ENCODE assay signal across 8 cellular contexts in the genomic region with DNA sequence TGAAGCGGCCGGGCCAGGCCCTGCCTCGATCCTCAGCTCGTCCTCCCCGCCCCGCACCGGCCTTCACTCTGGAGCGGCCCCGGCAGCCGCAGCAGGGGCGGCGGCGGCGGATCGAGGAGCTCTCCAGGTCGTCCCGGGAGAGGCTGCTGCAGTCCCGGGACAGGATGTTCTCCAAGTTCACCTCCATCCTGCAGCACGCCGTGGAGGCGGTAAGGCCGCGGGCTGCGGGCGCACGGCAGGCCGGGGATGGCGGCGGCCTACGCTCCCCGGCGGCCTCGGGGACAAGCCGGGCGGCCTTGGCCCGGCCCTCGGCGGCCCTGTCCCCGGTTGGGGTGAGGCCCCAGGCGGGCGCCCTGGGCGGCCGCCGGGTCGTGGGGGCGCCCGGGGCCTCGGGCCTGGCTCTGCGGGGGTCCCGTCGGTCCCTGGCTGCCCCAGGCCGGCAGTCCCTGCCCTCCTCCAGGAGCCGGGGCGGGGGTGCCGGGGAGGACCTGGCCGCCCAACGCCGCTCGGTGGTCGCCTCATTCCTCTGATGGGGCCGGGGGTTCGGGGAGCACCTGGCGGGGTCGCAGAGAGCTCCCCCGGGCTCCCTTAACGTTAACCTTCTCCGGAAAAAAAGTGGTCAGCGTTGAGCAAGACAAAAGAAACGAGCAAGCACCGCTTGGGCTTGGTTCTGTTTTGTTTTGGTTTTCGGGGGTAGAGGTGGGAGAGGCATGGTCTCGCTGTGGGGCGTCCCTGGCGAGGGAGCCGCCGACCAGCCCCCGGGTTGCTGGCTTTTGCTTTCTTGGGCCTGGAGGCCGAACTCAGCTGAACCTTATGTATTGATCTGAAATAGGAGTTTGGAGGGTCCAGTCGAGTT. TPM values are rescaled to one million over a fixed set of nuclear protein-coding genes. Genes with fewer than 3 reads are reported as not detected.
DNase-seq lines count a peak whose midpoint lies in the region; TF ChIP-seq lines count a peak whose summit lies in the region.

No MANE protein-coding gene starts in this region.

- WGBS in esophagus, 2 donors, result 0 to 1% methylated on average over 65 to 79 of the region's 79 CpGs
- 0% methylated on average over 26 of the region's 79 CpGs for WGBS in suprapubic skin

- H3K36me3 ChIP-seq in esophagus (ENCODE audit: control insufficient read depth in 2 of 2, insufficient read depth in 2 of 2, low read length in 1 of 2) (no peaks in the 10 kb centered on the region), muscle layer of duodenum (ENCODE audit: control insufficient read depth in 1 of 2, insufficient read depth in 2 of 2, low read length in 2 of 2) (peaks cover 0 to 9% of the 10 kb centered on the region in 2 donors), suprapubic skin (no peaks in the 10 kb centered on the region)

- TF ChIP-seq EP300 in suprapubic skin (IDR thresholded peaks at IDR 0.05), result no peak

- H3K9me3 ChIP-seq in esophagus (ENCODE audit: control insufficient read depth in 2 of 2, insufficient read depth in 1 of 2, low read depth in 1 of 2, low read length in 1 of 2), result no peaks in the 10 kb centered on the region
- no peaks in the 10 kb centered on the region for H3K9me3 ChIP-seq in muscle layer of duodenum (ENCODE audit: control insufficient read depth in 1 of 2, low read length in 2 of 2)
- H3K9me3 ChIP-seq in suprapubic skin, result no peaks in the 10 kb centered on the region

- H3K27ac ChIP-seq in esophagus (ENCODE audit: low read depth in 2 of 2, low read length in 1 of 2) (peak overlapping the region; percentile 95 to 99), muscle layer of duodenum (ENCODE audit: low read length) (peak overlapping the region; percentile 94), suprapubic skin (peak overlapping the region; percentile 99)

- no peak for TF ChIP-seq POLR2A in suprapubic skin (IDR thresholded peaks at IDR 0.05)

- TF ChIP-seq CTCF in suprapubic skin (IDR thresholded peaks at IDR 0.05), result no peak

- DNase-seq in NCI-H1105 treated with DMSO at 0.1 percent for 48 hours (lab: John Stamatoyannopoulos, UW) (peak; percentile 9), NCI-H1105 (lab: John Stamatoyannopoulos, UW) (no peak), HCEC 1CT (peak; percentile 35), M059J (ENCODE audit: low read depth) (peak; percentile 50), suprapubic skin (ENCODE audit: low spot score in 2 of 2) (peak; percentile 62 to 78)
- DNase-seq in activated CD8-positive, alpha-beta memory T cell treated with anti-CD3 and anti-CD28 coated beads, Interleukin-2, amount 50 U/mL, for 4 hours, result peak; percentile 35

- no peaks in the 10 kb centered on the region for H3K27me3 ChIP-seq in esophagus (ENCODE audit: control insufficient read depth in 1 of 2, insufficient read depth in 2 of 2, low read length in 2 of 2)
- no peaks in the 10 kb centered on the region for H3K27me3 ChIP-seq in muscle layer of duodenum (ENCODE audit: low read depth, low read length)
- H3K27me3 ChIP-seq in suprapubic skin, result no peaks in the 10 kb centered on the region

- H3K4me1 ChIP-seq in esophagus (ENCODE audit: control insufficient read depth in 2 of 2, insufficient read depth in 2 of 2, low read length in 1 of 2) (no peaks in the 10 kb centered on the region), muscle layer of duodenum (ENCODE audit: control insufficient read depth in 1 of 2, insufficient read depth in 2 of 2, low read length in 2 of 2) (peaks cover 10 to 23% of the 10 kb centered on the region in 2 donors), suprapubic skin (peaks cover 49% of the 10 kb centered on the region)

- H3K4me3 ChIP-seq in esophagus (ENCODE audit: low read depth in 1 of 2, low read length in 2 of 2) (peak overlapping the region; percentile 80 to 98), muscle layer of duodenum (ENCODE audit: low read depth in 1 of 2, low read length in 2 of 2) (peak overlapping the region; percentile 70 to 71), suprapubic skin (peak overlapping the region; percentile 97)

RNA-seq across cellular contexts. Expression of a gene that starts 0.6 kb away (rescaled TPM):
- 14.5 and 18.3 TPM in 2 replicates for total RNA-seq in M059J (2014; rRNA removed; shearing (Covaris generic))
- 1 to 10 TPM; 3.1 to 3.2 TPM for polyA plus RNA-seq in esophagus
- 10 to 100 TPM; 12.6 to 62.0 (median 17.4) TPM for total RNA-seq in suprapubic skin
